ENCODE assay signal across 1 cellular context in the genomic region with DNA sequence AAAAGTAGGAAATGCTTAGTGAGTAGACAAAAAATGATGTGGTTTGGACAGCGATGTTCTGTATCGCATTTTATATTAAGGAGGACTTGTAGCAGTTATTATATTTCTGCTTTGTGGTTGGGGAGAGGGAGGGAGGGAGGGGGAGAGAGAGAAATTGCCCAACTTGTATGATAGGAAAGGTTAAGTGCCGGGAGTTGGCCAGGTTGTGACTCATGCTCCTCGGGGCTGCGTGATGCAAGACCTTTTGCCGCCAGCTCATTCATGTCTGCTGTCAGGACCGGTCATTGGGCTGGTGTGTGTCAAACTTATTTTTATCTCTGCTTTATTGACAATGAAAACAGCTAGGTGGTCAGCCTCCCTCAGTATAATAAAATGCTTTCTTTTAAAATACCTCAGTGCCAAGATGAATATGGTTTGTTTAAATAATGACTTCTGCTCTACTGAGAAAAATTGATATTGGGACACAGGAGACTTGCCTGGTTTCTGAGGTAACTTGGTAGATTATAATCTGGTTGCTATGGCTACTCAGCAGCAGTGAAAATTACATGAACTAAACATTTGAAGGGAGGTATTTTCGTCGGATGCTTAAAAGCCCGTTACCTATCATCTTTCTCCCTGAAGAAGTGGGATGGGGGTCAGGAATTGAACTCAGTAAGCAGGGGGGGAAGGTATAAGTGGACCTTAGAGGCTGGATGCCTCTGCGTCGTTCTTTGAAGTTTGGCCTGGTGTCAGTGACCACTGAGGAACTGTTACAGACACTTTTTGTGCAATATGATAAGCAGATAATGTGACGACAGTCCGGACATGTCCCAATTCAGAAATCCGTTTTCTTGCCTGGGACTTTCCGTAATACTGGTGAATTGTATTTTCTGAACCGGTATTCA.
TF ChIP-seq lines count a peak whose summit lies in the region.

No MANE protein-coding gene starts in this region.

TF ChIP-seq in HepG2, 621 proteins besides CTCF, POLR2A, EP300 and RAD21 (continued from another document and continues in another):
- peak; percentile 75 for TF ChIP-seq TFE3 (CRISPR knock-in tag; IDR thresholded peaks at IDR 0.05)
- no peak for TF ChIP-seq RORA (CRISPR knock-in tag; IDR thresholded peaks at IDR 0.05)
- no peak for TF ChIP-seq ZNF850 (CRISPR knock-in tag; conservative IDR thresholded peaks at IDR 0.05)
- TF ChIP-seq, protein P1, sequence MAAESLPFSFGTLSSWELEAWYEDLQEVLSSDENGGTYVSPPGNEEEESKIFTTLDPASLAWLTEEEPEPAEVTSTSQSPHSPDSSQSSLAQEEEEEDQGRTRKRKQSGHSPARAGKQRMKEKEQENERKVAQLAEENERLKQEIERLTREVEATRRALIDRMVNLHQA (CRISPR knock-in tag; IDR thresholded peaks at IDR 0.05): 0 out of 2 replicates have a peak, but pooled peaks have one; percentile 21
- peak; percentile 70; the same call in 1 of the 2 replicates for TF ChIP-seq SOX13 (IDR thresholded peaks at IDR 0.05)
- TF ChIP-seq SOX13 (CRISPR knock-in tag; conservative IDR thresholded peaks at IDR 0.05 in 1 of 2, IDR thresholded peaks at IDR 0.05 in 1 of 2): peak in 1 of 2 experiments; percentile 70; a peak in 2 of 4 replicates
- TF ChIP-seq NCOR1 (IDR thresholded peaks at IDR 0.05; ENCODE audit: borderline replicate concordance, low read length): peak; percentile 90
- TF ChIP-seq ARNT2 (CRISPR knock-in tag; IDR thresholded peaks at IDR 0.05; ENCODE audit: low read depth): 0 out of 2 replicates have a peak, but pooled peaks have one; percentile 61
- no peak for TF ChIP-seq RFXAP (CRISPR knock-in tag; IDR thresholded peaks at IDR 0.05; ENCODE audit: borderline replicate concordance)
- TF ChIP-seq, protein P2, sequence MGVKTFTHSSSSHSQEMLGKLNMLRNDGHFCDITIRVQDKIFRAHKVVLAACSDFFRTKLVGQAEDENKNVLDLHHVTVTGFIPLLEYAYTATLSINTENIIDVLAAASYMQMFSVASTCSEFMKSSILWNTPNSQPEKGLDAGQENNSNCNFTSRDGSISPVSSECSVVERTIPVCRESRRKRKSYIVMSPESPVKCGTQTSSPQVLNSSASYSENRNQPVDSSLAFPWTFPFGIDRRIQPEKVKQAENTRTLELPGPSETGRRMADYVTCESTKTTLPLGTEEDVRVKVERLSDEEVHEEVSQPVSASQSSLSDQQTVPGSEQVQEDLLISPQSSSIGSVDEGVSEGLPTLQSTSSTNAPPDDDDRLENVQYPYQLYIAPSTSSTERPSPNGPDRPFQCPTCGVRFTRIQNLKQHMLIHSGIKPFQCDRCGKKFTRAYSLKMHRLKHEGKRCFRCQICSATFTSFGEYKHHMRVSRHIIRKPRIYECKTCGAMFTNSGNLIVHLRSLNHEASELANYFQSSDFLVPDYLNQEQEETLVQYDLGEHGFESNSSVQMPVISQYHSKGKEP (CRISPR knock-in tag; IDR thresholded peaks at IDR 0.05): no peak
- 0 out of 2 replicates have a peak, but pooled peaks have one; percentile 70 for TF ChIP-seq RNF219 (CRISPR knock-in tag; IDR thresholded peaks at IDR 0.05)
- TF ChIP-seq PAWR (CRISPR knock-in tag; IDR thresholded peaks at IDR 0.05; ENCODE audit: borderline replicate concordance): no peak
- peak; percentile 64 for TF ChIP-seq FOXP4 (CRISPR knock-in tag; IDR thresholded peaks at IDR 0.05)
- no peak for TF ChIP-seq ZNF781 (CRISPR knock-in tag; IDR thresholded peaks at IDR 0.05; ENCODE audit: borderline replicate concordance, not compliant biosample characterization)
- TF ChIP-seq, protein P3, sequence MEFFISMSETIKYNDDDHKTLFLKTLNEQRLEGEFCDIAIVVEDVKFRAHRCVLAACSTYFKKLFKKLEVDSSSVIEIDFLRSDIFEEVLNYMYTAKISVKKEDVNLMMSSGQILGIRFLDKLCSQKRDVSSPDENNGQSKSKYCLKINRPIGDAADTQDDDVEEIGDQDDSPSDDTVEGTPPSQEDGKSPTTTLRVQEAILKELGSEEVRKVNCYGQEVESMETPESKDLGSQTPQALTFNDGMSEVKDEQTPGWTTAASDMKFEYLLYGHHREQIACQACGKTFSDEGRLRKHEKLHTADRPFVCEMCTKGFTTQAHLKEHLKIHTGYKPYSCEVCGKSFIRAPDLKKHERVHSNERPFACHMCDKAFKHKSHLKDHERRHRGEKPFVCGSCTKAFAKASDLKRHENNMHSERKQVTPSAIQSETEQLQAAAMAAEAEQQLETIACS (CRISPR knock-in tag; IDR thresholded peaks at IDR 0.05): no peak
- TF ChIP-seq ZNF337 (CRISPR knock-in tag; IDR thresholded peaks at IDR 0.05; ENCODE audit: borderline replicate concordance, low read depth): no peak
- no peak for TF ChIP-seq ZNF382 (CRISPR knock-in tag; IDR thresholded peaks at IDR 0.05; ENCODE audit: borderline replicate concordance)
- TF ChIP-seq FOXM1 (CRISPR knock-in tag; IDR thresholded peaks at IDR 0.05): no peak
- TF ChIP-seq SPEN (CRISPR knock-in tag; IDR thresholded peaks at IDR 0.05; ENCODE audit: low read depth): peak; percentile 24; the same call in 1 of the 2 replicates
- TF ChIP-seq, protein P4, sequence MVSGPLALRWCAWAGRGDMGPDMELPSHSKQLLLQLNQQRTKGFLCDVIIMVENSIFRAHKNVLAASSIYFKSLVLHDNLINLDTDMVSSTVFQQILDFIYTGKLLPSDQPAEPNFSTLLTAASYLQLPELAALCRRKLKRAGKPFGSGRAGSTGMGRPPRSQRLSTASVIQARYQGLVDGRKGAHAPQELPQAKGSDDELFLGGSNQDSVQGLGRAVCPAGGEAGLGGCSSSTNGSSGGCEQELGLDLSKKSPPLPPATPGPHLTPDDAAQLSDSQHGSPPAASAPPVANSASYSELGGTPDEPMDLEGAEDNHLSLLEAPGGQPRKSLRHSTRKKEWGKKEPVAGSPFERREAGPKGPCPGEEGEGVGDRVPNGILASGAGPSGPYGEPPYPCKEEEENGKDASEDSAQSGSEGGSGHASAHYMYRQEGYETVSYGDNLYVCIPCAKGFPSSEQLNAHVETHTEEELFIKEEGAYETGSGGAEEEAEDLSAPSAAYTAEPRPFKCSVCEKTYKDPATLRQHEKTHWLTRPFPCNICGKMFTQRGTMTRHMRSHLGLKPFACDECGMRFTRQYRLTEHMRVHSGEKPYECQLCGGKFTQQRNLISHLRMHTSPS (CRISPR knock-in tag; IDR thresholded peaks at IDR 0.05; ENCODE audit: low read depth): no peak
- TF ChIP-seq ZNF569 (CRISPR knock-in tag; IDR thresholded peaks at IDR 0.05; ENCODE audit: borderline replicate concordance): no peak
- TF ChIP-seq, protein P5, sequence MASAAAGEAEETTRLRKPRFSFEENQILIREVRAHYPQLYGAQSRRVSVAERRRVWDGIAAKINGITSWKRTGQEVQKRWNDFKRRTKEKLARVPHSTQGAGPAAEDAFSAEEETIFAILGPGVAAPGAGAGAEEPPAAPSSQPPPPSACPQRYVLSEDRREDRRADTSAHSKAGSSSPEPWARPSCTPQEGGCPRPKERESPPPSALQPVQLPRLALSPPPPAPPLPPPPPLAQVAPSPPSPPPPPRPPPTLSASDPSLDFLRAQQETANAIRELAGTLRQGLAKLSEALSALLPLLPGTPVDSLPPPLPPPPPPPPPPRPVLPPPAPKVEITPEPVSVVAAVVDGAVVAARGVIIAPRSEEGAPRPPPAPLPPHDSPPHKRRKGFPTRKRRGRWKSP (CRISPR knock-in tag; IDR thresholded peaks at IDR 0.05): no peak
- TF ChIP-seq, protein P6, sequence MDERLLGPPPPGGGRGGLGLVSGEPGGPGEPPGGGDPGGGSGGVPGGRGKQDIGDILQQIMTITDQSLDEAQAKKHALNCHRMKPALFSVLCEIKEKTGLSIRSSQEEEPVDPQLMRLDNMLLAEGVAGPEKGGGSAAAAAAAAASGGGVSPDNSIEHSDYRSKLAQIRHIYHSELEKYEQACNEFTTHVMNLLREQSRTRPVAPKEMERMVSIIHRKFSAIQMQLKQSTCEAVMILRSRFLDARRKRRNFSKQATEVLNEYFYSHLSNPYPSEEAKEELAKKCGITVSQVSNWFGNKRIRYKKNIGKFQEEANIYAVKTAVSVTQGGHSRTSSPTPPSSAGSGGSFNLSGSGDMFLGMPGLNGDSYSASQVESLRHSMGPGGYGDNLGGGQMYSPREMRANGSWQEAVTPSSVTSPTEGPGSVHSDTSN (CRISPR knock-in tag; IDR thresholded peaks at IDR 0.05): no peak
- peak; percentile 5; the same call in 1 of the 2 replicates for TF ChIP-seq STAG1 (CRISPR knock-in tag; IDR thresholded peaks at IDR 0.05)
- no peak; the same call in 1 of the 2 replicates for TF ChIP-seq HMG20A (CRISPR knock-in tag; IDR thresholded peaks at IDR 0.05; ENCODE audit: borderline replicate concordance)
- peak; percentile 61 for TF ChIP-seq HNRNPK (IDR thresholded peaks at IDR 0.05; ENCODE audit: low read depth, low read length, poor library complexity, severe bottlenecking)
- no peak; the same call in 1 of the 2 replicates for TF ChIP-seq TARDBP (CRISPR knock-in tag; IDR thresholded peaks at IDR 0.05)
- TF ChIP-seq TFDP2 (CRISPR knock-in tag; IDR thresholded peaks at IDR 0.05): peak; percentile 68
- TF ChIP-seq ZNF292 (CRISPR knock-in tag; IDR thresholded peaks at IDR 0.05; ENCODE audit: borderline replicate concordance, low read depth): peak; percentile 39; the same call in 1 of the 2 replicates
- no peak for TF ChIP-seq ZNF101 (CRISPR knock-in tag; IDR thresholded peaks at IDR 0.05; ENCODE audit: borderline replicate concordance, low read depth)
- TF ChIP-seq TP53 (CRISPR knock-in tag; conservative IDR thresholded peaks at IDR 0.05): no peak
- TF ChIP-seq ZMYM3 (CRISPR knock-in tag; IDR thresholded peaks at IDR 0.05): no peak
- no peak for TF ChIP-seq ZFP36L2 (CRISPR knock-in tag; IDR thresholded peaks at IDR 0.05)
- peak; percentile 74 for TF ChIP-seq TBX2 (CRISPR knock-in tag; IDR thresholded peaks at IDR 0.05; ENCODE audit: borderline replicate concordance)
- TF ChIP-seq, protein P7, sequence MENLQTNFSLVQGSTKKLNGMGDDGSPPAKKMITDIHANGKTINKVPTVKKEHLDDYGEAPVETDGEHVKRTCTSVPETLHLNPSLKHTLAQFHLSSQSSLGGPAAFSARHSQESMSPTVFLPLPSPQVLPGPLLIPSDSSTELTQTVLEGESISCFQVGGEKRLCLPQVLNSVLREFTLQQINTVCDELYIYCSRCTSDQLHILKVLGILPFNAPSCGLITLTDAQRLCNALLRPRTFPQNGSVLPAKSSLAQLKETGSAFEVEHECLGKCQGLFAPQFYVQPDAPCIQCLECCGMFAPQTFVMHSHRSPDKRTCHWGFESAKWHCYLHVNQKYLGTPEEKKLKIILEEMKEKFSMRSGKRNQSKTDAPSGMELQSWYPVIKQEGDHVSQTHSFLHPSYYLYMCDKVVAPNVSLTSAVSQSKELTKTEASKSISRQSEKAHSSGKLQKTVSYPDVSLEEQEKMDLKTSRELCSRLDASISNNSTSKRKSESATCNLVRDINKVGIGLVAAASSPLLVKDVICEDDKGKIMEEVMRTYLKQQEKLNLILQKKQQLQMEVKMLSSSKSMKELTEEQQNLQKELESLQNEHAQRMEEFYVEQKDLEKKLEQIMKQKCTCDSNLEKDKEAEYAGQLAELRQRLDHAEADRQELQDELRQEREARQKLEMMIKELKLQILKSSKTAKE (CRISPR knock-in tag; IDR thresholded peaks at IDR 0.05; ENCODE audit: borderline replicate concordance): peak; percentile 75
- peak; percentile 25; the same call in 1 of the 2 replicates for TF ChIP-seq KMT2B (CRISPR knock-in tag; IDR thresholded peaks at IDR 0.05)
- TF ChIP-seq MED8 (CRISPR knock-in tag; IDR thresholded peaks at IDR 0.05; ENCODE audit: insufficient replicate concordance): no peak
